1 cellular context compared by ENCODE assay signal in genomic region chr14:74575507-74575906, GRCh38.
TF ChIP-seq lines count a peak whose summit lies in the region.

No MANE protein-coding gene starts in this region.

TF ChIP-seq in IMR-90, 13 proteins besides CTCF, POLR2A, EP300 and RAD21:
- TF ChIP-seq MAFK (IDR thresholded peaks at IDR 0.05; ENCODE audit: low read depth, low read length) (no peak), BHLHE40 (IDR thresholded peaks at IDR 0.05; ENCODE audit: low read depth, low read length) (no peak), RCOR1 (IDR thresholded peaks at IDR 0.05; ENCODE audit: insufficient replicate concordance, low read length) (no peak), CHD1 (IDR thresholded peaks at IDR 0.05; ENCODE audit: low read depth, low read length) (no peak), FOS (IDR thresholded peaks at IDR 0.05; ENCODE audit: low read depth, low read length) (no peak), MXI1 (IDR thresholded peaks at IDR 0.05; ENCODE audit: borderline replicate concordance, low read depth, low read length) (no peak), CEBPB (IDR thresholded peaks at IDR 0.05; ENCODE audit: low read depth, low read length) (no peak), ELK1 (IDR thresholded peaks at IDR 0.05; ENCODE audit: borderline replicate concordance, low read depth, low read length) (no peak), MAZ (IDR thresholded peaks at IDR 0.05; ENCODE audit: borderline replicate concordance, low read depth, low read length) (no peak)
- TF ChIP-seq, protein P1, sequence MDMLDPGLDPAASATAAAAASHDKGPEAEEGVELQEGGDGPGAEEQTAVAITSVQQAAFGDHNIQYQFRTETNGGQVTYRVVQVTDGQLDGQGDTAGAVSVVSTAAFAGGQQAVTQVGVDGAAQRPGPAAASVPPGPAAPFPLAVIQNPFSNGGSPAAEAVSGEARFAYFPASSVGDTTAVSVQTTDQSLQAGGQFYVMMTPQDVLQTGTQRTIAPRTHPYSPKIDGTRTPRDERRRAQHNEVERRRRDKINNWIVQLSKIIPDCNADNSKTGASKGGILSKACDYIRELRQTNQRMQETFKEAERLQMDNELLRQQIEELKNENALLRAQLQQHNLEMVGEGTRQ (IDR thresholded peaks at IDR 0.05; ENCODE audit: low read depth, low read length): no peak
